In the genomic region with DNA sequence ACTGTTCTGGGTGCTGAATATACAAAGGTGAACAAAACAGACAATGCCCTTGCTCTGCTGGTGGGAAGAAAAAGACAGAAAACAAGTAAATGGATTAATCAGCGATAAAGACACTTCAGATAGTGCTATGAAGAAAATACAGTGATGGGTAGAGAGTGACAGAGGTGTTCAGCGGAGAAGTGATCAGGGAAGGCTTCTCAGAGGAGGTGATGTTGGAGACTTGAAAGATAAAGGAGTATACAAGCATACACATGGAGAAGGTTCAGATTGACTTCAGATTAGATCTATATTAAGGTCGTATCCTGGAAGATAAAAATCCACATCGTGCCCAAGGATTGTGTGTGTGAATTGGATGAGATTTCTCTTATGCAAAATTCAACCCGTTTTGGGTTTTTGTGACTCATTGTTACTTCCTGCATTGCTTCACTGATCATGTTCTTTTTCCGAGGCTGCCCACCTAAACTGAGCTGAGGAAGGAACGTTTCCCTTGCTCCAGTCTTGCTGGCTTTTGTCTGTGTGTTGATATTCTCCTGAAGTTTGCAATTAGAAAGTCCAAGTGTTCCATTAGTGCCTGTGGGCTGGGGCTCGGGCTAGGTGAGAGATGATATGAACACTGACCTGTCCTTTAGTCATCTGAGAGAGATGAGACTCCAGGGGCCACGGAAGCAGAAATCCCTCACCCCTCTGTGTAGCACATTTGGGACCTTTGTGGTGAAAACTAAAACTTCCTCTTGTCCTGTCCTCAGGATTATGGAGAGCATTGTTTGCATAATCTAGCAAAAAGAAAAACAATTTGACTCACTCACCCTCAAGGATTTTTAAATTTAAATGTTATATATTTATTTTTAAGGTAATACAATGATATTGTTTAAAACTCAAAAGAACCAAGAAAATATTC, we compare ENCODE assay signal across 12 cellular contexts. TPM values are rescaled to one million over a fixed set of nuclear protein-coding genes. Genes with fewer than 3 reads are reported as not detected.
DNase-seq lines count a peak whose midpoint lies in the region; ATAC-seq and TF ChIP-seq lines count a peak whose summit lies in the region.
"Had no signal": no experiment of that assay in that cellular context is flagged by ENCODE, and none has a peak within 500 bp of the region (broad histone marks: within the 10 kb centered on the region; RNA-seq: fewer than 3 reads in every experiment).

No MANE protein-coding gene starts in this region.

- no peak overlapping the region for H3K27ac ChIP-seq in hepatocyte
- H3K27ac ChIP-seq: ovary had no signal

- H2AFZ ChIP-seq in hepatocyte: no peak overlapping the region

- H3K27ac Mint-ChIP-seq in activated T-helper 17 cell treated with anti-CD3 and anti-CD28 coated beads, Interleukin-2, amount 50 U/mL, for 72 hours: no peak overlapping the region
- H3K27ac Mint-ChIP-seq in stimulated activated memory B cell treated with anti-CD40 and anti-IgM and Interleukin-4, amounts not matched to agents 10 μg/mL and 1 μg/mL and 100 μg/mL, for 72 hours: no peak overlapping the region
- H3K27ac Mint-ChIP-seq: activated naive CD4-positive, alpha-beta T cell treated with anti-CD3 and anti-CD28 coated beads, Interleukin-2, amount 50 U/mL, for 72 hours had no signal

- H3K9me2 ChIP-seq in hepatocyte (replicated peaks; ENCODE audit: insufficient read depth): no peaks in the 10 kb centered on the region

- no peak overlapping the region for H3K4me3 ChIP-seq in hepatocyte
- H3K4me3 ChIP-seq: ovary had no signal

- peak overlapping the region; percentile 21 for H3K4me3 Mint-ChIP-seq in activated T-helper 17 cell treated with anti-CD3 and anti-CD28 coated beads, Interleukin-2, amount 50 U/mL, for 72 hours
- peak overlapping the region; percentile 32 for H3K4me3 Mint-ChIP-seq in stimulated activated memory B cell treated with anti-CD40 and anti-IgM and Interleukin-4, amounts not matched to agents 10 μg/mL and 1 μg/mL and 100 μg/mL, for 72 hours

- 69% methylated on average over 9 of the region's 9 CpGs for WGBS in hepatocyte (ENCODE audit: low lambda C conversion rate, missing lambda C conversion rate)

- H4K20me1 ChIP-seq in hepatocyte (ENCODE audit: insufficient read depth, poor library complexity, severe bottlenecking): no peaks in the 10 kb centered on the region

- H3K27me3 Mint-ChIP-seq in activated T-helper 17 cell treated with anti-CD3 and anti-CD28 coated beads, Interleukin-2, amount 50 U/mL, for 72 hours: no peaks in the 10 kb centered on the region
- no peaks in the 10 kb centered on the region for H3K27me3 Mint-ChIP-seq in stimulated activated memory B cell treated with anti-CD40 and anti-IgM and Interleukin-4, amounts not matched to agents 10 μg/mL and 1 μg/mL and 100 μg/mL, for 72 hours

- no peaks in the 10 kb centered on the region for H3K79me2 ChIP-seq in hepatocyte

- peaks cover 37% of the 10 kb centered on the region for H3K4me1 Mint-ChIP-seq in activated T-helper 17 cell treated with anti-CD3 and anti-CD28 coated beads, Interleukin-2, amount 50 U/mL, for 72 hours
- H3K4me1 Mint-ChIP-seq in stimulated activated memory B cell treated with anti-CD40 and anti-IgM and Interleukin-4, amounts not matched to agents 10 μg/mL and 1 μg/mL and 100 μg/mL, for 72 hours: peaks cover 64% of the 10 kb centered on the region

- H3K9me3 ChIP-seq in hepatocyte (ENCODE audit: low read depth): no peaks in the 10 kb centered on the region
- H3K9me3 ChIP-seq: ovary had no signal

- H3K4me2 ChIP-seq in hepatocyte: no peak overlapping the region

- ATAC-seq in GM18858 (IDR thresholded peaks at IDR 0.05; ENCODE audit: unreplicated experiment): peak; percentile 27
- ATAC-seq in activated T-helper 17 cell treated with anti-CD3 and anti-CD28 coated beads, Interleukin-2, amount 50 U/mL, for 72 hours (replicated peaks): peak; percentile 29
- peak; percentile 57 for ATAC-seq in stimulated activated memory B cell treated with anti-CD40 and anti-IgM and Interleukin-4, amounts not matched to agents 10 μg/mL and 1 μg/mL and 100 μg/mL, for 72 hours
- ATAC-seq: HCT116 had no signal

- DNase-seq in HT1080 (ENCODE audit: low read depth): peak; percentile 56
- no peak for DNase-seq in GDM1 (lab: John Stamatoyannopoulos, UW)
- DNase-seq in hepatocyte (ENCODE audit: low spot score): no peak
- DNase-seq in NCI-H345 treated with DMSO at 0.1 percent for 48 hours (lab: John Stamatoyannopoulos, UW; ENCODE audit: unreplicated experiment): no peak
- DNase-seq: kidney glomerular epithelial cell, NCI-H69, ovary had no signal

- no peak for TF ChIP-seq CTCF in hepatocyte (IDR thresholded peaks at IDR 0.05; ENCODE audit: poor library complexity)

- H3K36me3 Mint-ChIP-seq in activated T-helper 17 cell treated with anti-CD3 and anti-CD28 coated beads, Interleukin-2, amount 50 U/mL, for 72 hours (ENCODE audit: low read depth): peaks cover 6% of the 10 kb centered on the region
- peaks cover 40% of the 10 kb centered on the region for H3K36me3 Mint-ChIP-seq in stimulated activated memory B cell treated with anti-CD40 and anti-IgM and Interleukin-4, amounts not matched to agents 10 μg/mL and 1 μg/mL and 100 μg/mL, for 72 hours

- H3K36me3 ChIP-seq in hepatocyte (replicated peaks; ENCODE audit: insufficient read depth, low read depth): no peaks in the 10 kb centered on the region
- H3K36me3 ChIP-seq: ovary had no signal

- H3K27me3 ChIP-seq in hepatocyte: no peaks in the 10 kb centered on the region
- H3K27me3 ChIP-seq: ovary had no signal

- peaks cover 8% of the 10 kb centered on the region for H3K9me3 Mint-ChIP-seq in activated T-helper 17 cell treated with anti-CD3 and anti-CD28 coated beads, Interleukin-2, amount 50 U/mL, for 72 hours
- H3K9me3 Mint-ChIP-seq in stimulated activated memory B cell treated with anti-CD40 and anti-IgM and Interleukin-4, amounts not matched to agents 10 μg/mL and 1 μg/mL and 100 μg/mL, for 72 hours: peaks cover 9% of the 10 kb centered on the region

- H3K4me1 ChIP-seq in hepatocyte (ENCODE audit: insufficient read depth): peaks cover 17% of the 10 kb centered on the region

RNA-seq across cellular contexts. Expression of gene PLXNC1, which starts 27.6 kb away (rescaled TPM):
- 0.57 and 0.66 TPM in 2 replicates for total RNA-seq in HT1080 (2014; rRNA removed; shearing (Covaris generic))
- polyA plus RNA-seq in HT1080 (2015; cell fraction: cytosol; rRNA removed): 1.2 and 2.2 TPM in 2 replicates
- 1.1 and 1.4 TPM in 2 replicates for polyA plus RNA-seq in HT1080 (2015; cell fraction: nucleus; rRNA removed)
- 1 to 10 TPM; 4.9 to 7.5 TPM for total RNA-seq in activated T-helper 17 cell treated with anti-CD3 and anti-CD28 coated beads, Interleukin-2, amount 50 U/mL, for 72 hours
- 17.8 and 23.2 TPM in 2 replicates for total RNA-seq in hepatocyte
- polyA plus RNA-seq in hepatocyte: 6.7 and 7.1 TPM in 2 replicates
